In genomic region chr3:195191580-195191979, GRCh38 we compare ENCODE assay signal across 9 cellular contexts.
"Had no signal": no experiment of that assay in that cellular context is flagged by ENCODE, and none has a peak within 500 bp of the region (broad histone marks: within the 10 kb centered on the region; RNA-seq: fewer than 3 reads in every experiment).

No MANE protein-coding gene starts in this region.

- H3K4me2 ChIP-seq: GM23338 had no signal

- H2AFZ ChIP-seq: GM23338 had no signal

- H3K4me3 ChIP-seq: GM23338 had no signal

- ATAC-seq: GM23338 had no signal

- DNase-seq: H9, HCEC 1CT, HFFc6, IMR-90, KBM-7 had no signal

- FAIRE-seq: H1, H54, HTR-8/SVneo had no signal

- H3K27ac Mint-ChIP-seq: GM23338, H9, HFFc6 had no signal

- H3K4me3 Mint-ChIP-seq: GM23338, H9, HFFc6 had no signal
